In genomic region chr15:70533931-70534742, GRCh38 we compare ENCODE assay signal across 16 cellular contexts.
DNase-seq lines count a peak whose midpoint lies in the region; ATAC-seq, FAIRE-seq and TF ChIP-seq lines count a peak whose summit lies in the region.
"Had no signal": no experiment of that assay in that cellular context is flagged by ENCODE, and none has a peak within 500 bp of the region (broad histone marks: within the 10 kb centered on the region; RNA-seq: fewer than 3 reads in every experiment).

No MANE protein-coding gene starts in this region.

- BruUV-seq in K562 (replicated peaks; lab: Mats Ljungman, UMichigan): no TSS peak
- BruUV-seq in HepG2 (replicated peaks; lab: Mats Ljungman, UMichigan): no TSS peak

- no peak for TF ChIP-seq RAD21 in K562 (CRISPR knock-in tag; conservative IDR thresholded peaks at IDR 0.05 in 1 of 2, IDR thresholded peaks at IDR 0.05 in 1 of 2)
- no peak for TF ChIP-seq RAD21 in HepG2 (CRISPR knock-in tag; IDR thresholded peaks at IDR 0.05)

- H3K9me3 Mint-ChIP-seq in activated T-cell treated with anti-CD3 and anti-CD28 coated beads, Interleukin-2, amount 50 U/mL, for 72 hours: no peaks in the 10 kb centered on the region
- no peaks in the 10 kb centered on the region for H3K9me3 Mint-ChIP-seq in stimulated activated effector memory CD8-positive, alpha-beta T cell treated with anti-CD3 and anti-CD28 coated beads, Interleukin-12 subunit alpha, Interleukin-12 subunit beta, amount 100 ng/mL, for 72 hours
- H3K9me3 Mint-ChIP-seq: mesothelial cell of epicardium had no signal

- in situ Hi-C loops in K562 (cut with MboI): no loop called here
- in situ Hi-C loops in HepG2 (cut with HindIII; ENCODE audit: extremely low pct_ligation_motif_present, low pct_unique_long_range_greater_than_20kb): no loop called here

- TF ChIP-seq POLR2A in K562 (conservative IDR thresholded peaks at IDR 0.05) (no peak), HepG2 (IDR thresholded peaks at IDR 0.05; ENCODE audit: insufficient read depth in 1 of 2, low read depth in 2 of 2, low read length in 2 of 2) (no peak)

- TF ChIP-seq CTCF in K562 (IDR thresholded peaks at IDR 0.05 in 2 of 3, conservative IDR thresholded peaks at IDR 0.05 in 1 of 3; ENCODE audit: insufficient read depth in 2 of 3, low read depth in 1 of 3, low read length in 3 of 3) (no peak), HepG2 (CRISPR knock-in tag; IDR thresholded peaks at IDR 0.05) (no peak)

- H3K79me2 ChIP-seq in K562 (ENCODE audit: control insufficient read depth, insufficient read depth, low read length): no peaks in the 10 kb centered on the region
- H3K79me2 ChIP-seq in HepG2 (ENCODE audit: insufficient read depth, low read length): no peaks in the 10 kb centered on the region

- intact Hi-C loops in K562 (cut with micrococcal nuclease): no loop called here
- intact Hi-C loops in HepG2 (cut with micrococcal nuclease; ENCODE audit: unreplicated experiment): no loop called here

- no peaks in the 10 kb centered on the region for H3K9me1 ChIP-seq in K562 (ENCODE audit: control insufficient read depth, insufficient read depth, low read length)

- no peaks in the 10 kb centered on the region for H4K20me1 ChIP-seq in K562 (replicated peaks; ENCODE audit: control insufficient read depth, insufficient read depth, low read length)
- no peaks in the 10 kb centered on the region for H4K20me1 ChIP-seq in HepG2 (ENCODE audit: insufficient read depth, low read length)

- H3K4me3 ChIP-seq in K562 (no peak overlapping the region), HepG2 (replicated peaks in 1 of 3; ENCODE audit: insufficient read depth in 1 of 3, low read depth in 2 of 3, low read length in 3 of 3) (no peak overlapping the region)
- H3K4me3 ChIP-seq: psoas muscle had no signal

- H3K36me3 ChIP-seq in K562 (ENCODE audit: control insufficient read depth, insufficient read depth, low read length) (no peaks in the 10 kb centered on the region), HepG2 (replicated peaks in 1 of 2; ENCODE audit: control insufficient read depth in 1 of 2, insufficient read depth in 2 of 2, low read length in 2 of 2) (no peaks in the 10 kb centered on the region)

- TF ChIP-seq EP300 in K562 (IDR thresholded peaks at IDR 0.05; ENCODE audit: low read length) (no peak), HepG2 (IDR thresholded peaks at IDR 0.05; ENCODE audit: low read depth in 2 of 2, low read length in 2 of 2) (no peak), HepG2 (CRISPR knock-in tag; IDR thresholded peaks at IDR 0.05; ENCODE audit: borderline replicate concordance) (no peak)

- no peak for FAIRE-seq in K562 (lab: Jason Lieb, UNC)
- FAIRE-seq in HepG2 (lab: Jason Lieb, UNC): no peak
- FAIRE-seq: colon had no signal

- H2AFZ ChIP-seq in K562 (ENCODE audit: low read depth, low read length) (no peak overlapping the region), HepG2 (ENCODE audit: low read length) (no peak overlapping the region)

- H3K27ac Mint-ChIP-seq in activated T-cell treated with anti-CD3 and anti-CD28 coated beads, Interleukin-2, amount 50 U/mL, for 72 hours: peak overlapping the region; percentile 44
- H3K27ac Mint-ChIP-seq in stimulated activated effector memory CD8-positive, alpha-beta T cell treated with anti-CD3 and anti-CD28 coated beads, Interleukin-12 subunit alpha, Interleukin-12 subunit beta, amount 100 ng/mL, for 72 hours: no peak overlapping the region
- H3K27ac Mint-ChIP-seq: mesothelial cell of epicardium had no signal

- H3K9me3 ChIP-seq in K562 (replicated peaks; ENCODE audit: control insufficient read depth, insufficient read depth, low read depth, low read length): no peaks in the 10 kb centered on the region
- no peaks in the 10 kb centered on the region for H3K9me3 ChIP-seq in HepG2 (ENCODE audit: low read length)
- H3K9me3 ChIP-seq: psoas muscle had no signal

- H3K4me1 ChIP-seq in K562 (replicated peaks in 1 of 2; ENCODE audit: control insufficient read depth in 2 of 2, insufficient read depth in 2 of 2, low read length in 2 of 2) (no peaks in the 10 kb centered on the region), HepG2 (ENCODE audit: insufficient read depth, low read length) (peaks cover 25% of the 10 kb centered on the region)
- H3K4me1 ChIP-seq: psoas muscle had no signal

- H3K27me3 ChIP-seq in K562 (ENCODE audit: control insufficient read depth in 2 of 2, insufficient read depth in 2 of 2, low read length in 2 of 2): peaks cover 6 to 38% of the 10 kb centered on the region in 2 experiments; a peak in 3 of 5 replicates
- H3K27me3 ChIP-seq in HepG2 (ENCODE audit: control insufficient read depth in 1 of 2, insufficient read depth in 2 of 2, low read length in 2 of 2): peaks cover 0 to 8% of the 10 kb centered on the region in 2 experiments; a peak in 1 of 5 replicates

- POLR2A ChIA-PET in K562 (lab: Yijun Ruan, JAX): interaction anchor here (0.7 to 0.8 kb wide), 2 partner anchors 972 to 1217 kb away, joined by 3 to 4 read pairs; no protein-coding TSS in a partner anchor
- POLR2A ChIA-PET in HepG2 (lab: Yijun Ruan, JAX): no interaction called here

- DNase-seq in activated T-cell treated with anti-CD3 and anti-CD28 coated beads, Interleukin-2, amount 50 U/mL, for 72 hours: no peak
- no peak for DNase-seq in activated T-cell treated with anti-CD3 and anti-CD28 coated beads, Interleukin-2, amount 50 U/mL, for 48 hours
- DNase-seq in MV-4-11 (lab: John Stamatoyannopoulos, UW) (peak; percentile 30), K562 (ENCODE audit: extremely low read depth in 1 of 4, low spot score in 3 of 4) (no peak), NCI-H2227 (lab: John Stamatoyannopoulos, UW; ENCODE audit: unreplicated experiment) (no peak), HepG2 (ENCODE audit: low spot score) (no peak), NCI-H345 (lab: John Stamatoyannopoulos, UW) (no peak)
- DNase-seq in stimulated activated effector memory CD8-positive, alpha-beta T cell treated with anti-CD3 and anti-CD28 coated beads, Interleukin-12 subunit alpha, Interleukin-12 subunit beta, amount 100 ng/mL, for 72 hours (ENCODE audit: low spot score in 2 of 2): no peak
- DNase-seq: activated CD4-positive, CD25-positive, alpha-beta regulatory T cell; NCI-H1694; psoas muscle; SHP77 treated with DMSO at 0.1 percent for 48 hours; stimulated activated CD4-positive, alpha-beta T cell treated with anti-CD3 and anti-CD28 coated beads, Interleukin-1b, Interleukin-23, amount 100 ng/mL, for 48 hours had no signal

- H3K27ac ChIP-seq in K562 (ENCODE audit: extremely low read depth, low read depth, low read length): no peak overlapping the region
- H3K27ac ChIP-seq in HepG2 (ENCODE audit: extremely low read length, insufficient read depth, low read length): no peak overlapping the region
- H3K27ac ChIP-seq: C4-2B, psoas muscle had no signal

- H3K9ac ChIP-seq in K562 (ENCODE audit: insufficient read depth in 1 of 2, low read depth in 2 of 2, low read length in 2 of 2): no peak overlapping the region
- no peak overlapping the region for H3K9ac ChIP-seq in HepG2 (ENCODE audit: insufficient read depth, low read depth, low read length)

- ATAC-seq in activated T-cell treated with anti-CD3 and anti-CD28 coated beads, Interleukin-2, amount 50 U/mL, for 72 hours (replicated peaks in 1 of 2): no peak
- ATAC-seq in K562 (no peak), HepG2 (no peak)
- ATAC-seq in stimulated activated effector memory CD8-positive, alpha-beta T cell treated with anti-CD3 and anti-CD28 coated beads, Interleukin-12 subunit alpha, Interleukin-12 subunit beta, amount 100 ng/mL, for 72 hours: no peak
- ATAC-seq: psoas muscle had no signal

- H3K4me3 Mint-ChIP-seq in activated T-cell treated with anti-CD3 and anti-CD28 coated beads, Interleukin-2, amount 50 U/mL, for 72 hours: peak overlapping the region; percentile 73 to 87
- peak overlapping the region; percentile 61 for H3K4me3 Mint-ChIP-seq in stimulated activated effector memory CD8-positive, alpha-beta T cell treated with anti-CD3 and anti-CD28 coated beads, Interleukin-12 subunit alpha, Interleukin-12 subunit beta, amount 100 ng/mL, for 72 hours
- H3K4me3 Mint-ChIP-seq: mesothelial cell of epicardium had no signal

- H3K27me3 Mint-ChIP-seq in activated T-cell treated with anti-CD3 and anti-CD28 coated beads, Interleukin-2, amount 50 U/mL, for 72 hours (ENCODE audit: low read depth): peaks cover 7% of the 10 kb centered on the region

- H3K36me3 Mint-ChIP-seq in activated T-cell treated with anti-CD3 and anti-CD28 coated beads, Interleukin-2, amount 50 U/mL, for 72 hours (ENCODE audit: insufficient read depth in 2 of 2): no peaks in the 10 kb centered on the region
- no peaks in the 10 kb centered on the region for H3K36me3 Mint-ChIP-seq in stimulated activated effector memory CD8-positive, alpha-beta T cell treated with anti-CD3 and anti-CD28 coated beads, Interleukin-12 subunit alpha, Interleukin-12 subunit beta, amount 100 ng/mL, for 72 hours
- H3K36me3 Mint-ChIP-seq: mesothelial cell of epicardium had no signal

- H3K4me2 ChIP-seq in K562 (ENCODE audit: insufficient read depth, low read length): no peak overlapping the region
- no peak overlapping the region for H3K4me2 ChIP-seq in HepG2 (ENCODE audit: low read depth, low read length)

- CTCF ChIA-PET in K562 (lab: Yijun Ruan, JAX; ENCODE audit: low intra/inter-chr PET ratio): no interaction called here
- CTCF ChIA-PET in HepG2 (lab: Yijun Ruan, JAX; ENCODE audit: low intra/inter-chr PET ratio, low total read pairs): no interaction called here

- WGBS in K562 (ENCODE audit: insufficient coverage, low coverage, missing lambda C conversion rate): 0% methylated on average over 3 of the region's 4 CpGs
- WGBS in HepG2 (ENCODE audit: low lambda C conversion rate): 10% methylated on average over 4 of the region's 4 CpGs

- peaks cover 54% of the 10 kb centered on the region for H3K4me1 Mint-ChIP-seq in activated T-cell treated with anti-CD3 and anti-CD28 coated beads, Interleukin-2, amount 50 U/mL, for 72 hours (ENCODE audit: low read depth)
- peaks cover 46% of the 10 kb centered on the region for H3K4me1 Mint-ChIP-seq in stimulated activated effector memory CD8-positive, alpha-beta T cell treated with anti-CD3 and anti-CD28 coated beads, Interleukin-12 subunit alpha, Interleukin-12 subunit beta, amount 100 ng/mL, for 72 hours

TF ChIP-seq in K562, 482 proteins besides CTCF, POLR2A, EP300 and RAD21 (continues in another document):
- TF ChIP-seq E2F3 (CRISPR knock-in tag; IDR thresholded peaks at IDR 0.05): no peak

TF ChIP-seq in HepG2, 621 proteins besides CTCF, POLR2A, EP300 and RAD21 (continues in another document):
- TF ChIP-seq CBX2 (IDR thresholded peaks at IDR 0.05; ENCODE audit: low read depth, low read length) (no peak), CBX2 (CRISPR knock-in tag; IDR thresholded peaks at IDR 0.05; ENCODE audit: low read depth) (no peak), E2F2 (CRISPR knock-in tag; IDR thresholded peaks at IDR 0.05; ENCODE audit: borderline replicate concordance) (no peak)
